8 cellular contexts compared by ENCODE assay signal in the genomic region with DNA sequence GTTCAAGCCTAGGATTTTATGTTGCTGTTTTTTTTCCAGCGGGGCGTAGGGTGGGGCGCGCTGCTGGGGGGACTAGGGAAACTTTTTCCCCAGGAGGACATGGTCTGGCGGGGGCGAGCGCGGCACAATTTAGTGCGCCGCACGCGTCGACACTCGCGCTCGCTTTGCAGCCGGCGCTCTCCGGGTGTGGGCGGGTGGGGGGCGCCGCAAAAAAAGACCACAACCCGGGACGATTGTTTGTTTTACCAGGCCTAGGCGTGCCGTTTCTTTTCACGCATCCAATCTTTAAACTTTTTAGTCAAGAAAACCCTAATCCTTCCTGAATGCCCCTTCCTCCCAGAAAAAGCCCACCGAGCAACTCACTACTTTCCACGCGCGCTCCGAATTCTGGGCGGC. TPM values are rescaled to one million over a fixed set of nuclear protein-coding genes. Genes with fewer than 3 reads are reported as not detected.
DNase-seq lines count a peak whose midpoint lies in the region; FAIRE-seq and TF ChIP-seq lines count a peak whose summit lies in the region.

No MANE protein-coding gene starts in this region.

- H3K79me2 ChIP-seq in MM.1S (ENCODE audit: low read length), result peaks cover 30% of the 10 kb centered on the region

- H4K20me1 ChIP-seq in BLaER1 treated with 17β-estradiol and CSF1 and Interleukin-3, amounts not matched to agents 10 nM and 100 nM, result peaks cover 38 to 42% (median 40%) of the 10 kb centered on the region in 11 experiments
- no peaks in the 10 kb centered on the region for H4K20me1 ChIP-seq in MM.1S (ENCODE audit: insufficient read depth, low read length)

- DNase-seq in MM.1S (peak; percentile 10), cardiac fibroblast (ENCODE audit: low read depth in 2 of 2) (no peak), mesothelial cell of epicardium (ENCODE audit: low spot score in 2 of 2, unreplicated experiment in 2 of 2) (no peak), type B pancreatic cell (ENCODE audit: extremely low spot score, unreplicated experiment) (no peak), RCC 7860 (ENCODE audit: low spot score) (no peak), NCI-H2029 treated with DMSO at 0.1 percent for 48 hours (lab: John Stamatoyannopoulos, UW) (no peak), KBM-7 (no peak)

- H2AFZ ChIP-seq in MM.1S (ENCODE audit: low read length), result no peak overlapping the region

- H3K9ac ChIP-seq in BLaER1 treated with 17β-estradiol and CSF1 and Interleukin-3, amounts not matched to agents 10 nM and 100 nM, result peak overlapping the region; percentile 96 to 100 (median 99)
- H3K9ac ChIP-seq in MM.1S (ENCODE audit: low read length), result peak overlapping the region; percentile 99

- H3K9me3 ChIP-seq in BLaER1 treated with 17β-estradiol and CSF1 and Interleukin-3, amounts not matched to agents 10 nM and 100 nM (replicated peaks in 1 of 11), result peaks cover 10 to 30% (median 18%) of the 10 kb centered on the region in 11 experiments; a peak in 16 of 22 replicates
- H3K9me3 ChIP-seq in MM.1S (replicated peaks; ENCODE audit: insufficient read depth, low read length), result no peaks in the 10 kb centered on the region

- TF ChIP-seq CTCF in MM.1S (IDR thresholded peaks at IDR 0.05; ENCODE audit: low read length) (no peak), cardiac fibroblast (IDR thresholded peaks at IDR 0.05; ENCODE audit: low read depth, low read length) (no peak), mesothelial cell of epicardium (IDR thresholded peaks at IDR 0.05; ENCODE audit: unreplicated experiment) (no peak), type B pancreatic cell (conservative IDR thresholded peaks at IDR 0.05) (no peak)

- in situ Hi-C loops in KBM-7 (cut with MboI; ENCODE audit: low pct_unique_long_range_greater_than_20kb, low sequenced_read_pairs), result no loop called here

- no peaks in the 10 kb centered on the region for H3K9me2 ChIP-seq in MM.1S (replicated peaks; ENCODE audit: insufficient read depth, low read length)

- H3K4me3 Mint-ChIP-seq in mesothelial cell of epicardium, result peak overlapping the region; percentile 90
- peak overlapping the region; percentile 96 for H3K4me3 Mint-ChIP-seq in type B pancreatic cell

- H3K36me3 ChIP-seq in BLaER1 treated with 17β-estradiol and CSF1 and Interleukin-3, amounts not matched to agents 10 nM and 100 nM, result peaks cover 35 to 41% (median 38%) of the 10 kb centered on the region in 11 experiments
- H3K36me3 ChIP-seq in MM.1S (replicated peaks; ENCODE audit: insufficient read depth, low read length), result no peaks in the 10 kb centered on the region

- H3K4me2 ChIP-seq in BLaER1 treated with 17β-estradiol and CSF1 and Interleukin-3, amounts not matched to agents 10 nM and 100 nM, result peak overlapping the region; percentile 86 to 98 (median 93)
- peak overlapping the region; percentile 76 for H3K4me2 ChIP-seq in MM.1S (ENCODE audit: low read depth, low read length)

- no peaks in the 10 kb centered on the region for H3K27me3 Mint-ChIP-seq in mesothelial cell of epicardium (ENCODE audit: low read depth)
- peaks cover 36% of the 10 kb centered on the region for H3K27me3 Mint-ChIP-seq in type B pancreatic cell

- H3K27ac Mint-ChIP-seq in mesothelial cell of epicardium (peak overlapping the region; percentile 100), type B pancreatic cell (peak overlapping the region; percentile 99)

- peak overlapping the region; percentile 96 to 100 (median 99) for H3K27ac ChIP-seq in BLaER1 treated with 17β-estradiol and CSF1 and Interleukin-3, amounts not matched to agents 10 nM and 100 nM
- H3K27ac ChIP-seq in MM.1S (ENCODE audit: low read length), result peak overlapping the region; percentile 100

- H3K4me1 ChIP-seq in BLaER1 treated with 17β-estradiol and CSF1 and Interleukin-3, amounts not matched to agents 10 nM and 100 nM, result peaks cover 16 to 25% (median 23%) of the 10 kb centered on the region in 10 experiments
- peaks cover 7% of the 10 kb centered on the region; the same call in 1 of the 2 replicates for H3K4me1 ChIP-seq in MM.1S (ENCODE audit: low read length)

- peaks cover 1% of the 10 kb centered on the region for H3K9me3 Mint-ChIP-seq in mesothelial cell of epicardium
- H3K9me3 Mint-ChIP-seq in type B pancreatic cell, result no peaks in the 10 kb centered on the region

- no peaks in the 10 kb centered on the region for H3K27me3 ChIP-seq in BLaER1 treated with 17β-estradiol and CSF1 and Interleukin-3, amounts not matched to agents 10 nM and 100 nM
- no peaks in the 10 kb centered on the region for H3K27me3 ChIP-seq in MM.1S (replicated peaks; ENCODE audit: insufficient read depth, low read length)

- H3K4me1 Mint-ChIP-seq in mesothelial cell of epicardium (peaks cover 37% of the 10 kb centered on the region), type B pancreatic cell (ENCODE audit: unreplicated experiment) (peaks cover 23% of the 10 kb centered on the region)

- H3F3A ChIP-seq in MM.1S (ENCODE audit: insufficient read depth, low read length), result peaks cover 21% of the 10 kb centered on the region

- H3K4me3 ChIP-seq in BLaER1 treated with 17β-estradiol and CSF1 and Interleukin-3, amounts not matched to agents 10 nM and 100 nM, result peak overlapping the region; percentile 75 to 99 (median 91)
- peak overlapping the region; percentile 88 for H3K4me3 ChIP-seq in MM.1S (ENCODE audit: low read length)
- H3K4me3 ChIP-seq in cardiac fibroblast (replicated peaks in 1 of 2; ENCODE audit: low read depth in 2 of 2, low read length in 2 of 2), result peak overlapping the region; percentile 64 to 77

- no peak for FAIRE-seq in RCC 7860 (lab: Jason Lieb, UNC)

- peaks cover 35% of the 10 kb centered on the region for H3K36me3 Mint-ChIP-seq in mesothelial cell of epicardium
- peaks cover 42% of the 10 kb centered on the region for H3K36me3 Mint-ChIP-seq in type B pancreatic cell

RNA-seq across cellular contexts. Expression of gene ZFP36L1, which starts 0.9 kb away (rescaled TPM):
- total RNA-seq in mesothelial cell of epicardium (377 to 390 TPM (median 382 TPM) in 3 replicates), type B pancreatic cell (ENCODE audit: low replicate concordance) (457 and 564 TPM in 2 replicates)
